22 cellular contexts compared by ENCODE assay signal in genomic region chr1:104018922-104019674, GRCh38.
DNase-seq lines count a peak whose midpoint lies in the region; ATAC-seq and TF ChIP-seq lines count a peak whose summit lies in the region.
"Had no signal": no experiment of that assay in that cellular context is flagged by ENCODE, and none has a peak within 500 bp of the region (broad histone marks: within the 10 kb centered on the region; RNA-seq: fewer than 3 reads in every experiment).

No MANE protein-coding gene starts in this region.

- H3K27me3 ChIP-seq in endodermal cell (ENCODE audit: control insufficient read depth, insufficient read depth, low read length, poor library complexity, severe bottlenecking): no peaks in the 10 kb centered on the region
- H3K27me3 ChIP-seq: MG63, Peyer's patch had no signal

- H3K27ac Mint-ChIP-seq in endodermal cell: no peak overlapping the region
- H3K27ac Mint-ChIP-seq in type B pancreatic cell: no peak overlapping the region
- H3K27ac Mint-ChIP-seq in activated CD4-positive, alpha-beta T cell treated with anti-CD3 and anti-CD28 coated beads for 36 hours: no peak overlapping the region

- peak; percentile 51 for TF ChIP-seq CTCF in endodermal cell (conservative IDR thresholded peaks at IDR 0.05)
- peak; percentile 34 for TF ChIP-seq CTCF in type B pancreatic cell (conservative IDR thresholded peaks at IDR 0.05)

- H3K4me3 Mint-ChIP-seq in endodermal cell (no peak overlapping the region), type B pancreatic cell (no peak overlapping the region)
- no peak overlapping the region for H3K4me3 Mint-ChIP-seq in activated CD4-positive, alpha-beta T cell treated with anti-CD3 and anti-CD28 coated beads for 36 hours
- H3K4me3 Mint-ChIP-seq: CD4-positive, CD25-positive, alpha-beta regulatory T cell had no signal

- intact Hi-C loops in activated CD4-positive, alpha-beta T cell treated with anti-CD3 and anti-CD28 coated beads for 36 hours (cut with DNase I, micrococcal nuclease): no loop called here

- no peaks in the 10 kb centered on the region for H3K9me3 ChIP-seq in endodermal cell (ENCODE audit: control insufficient read depth, low read length)
- H3K9me3 ChIP-seq: Caco-2, MG63, Peyer's patch had no signal

- H3K27me3 Mint-ChIP-seq in endodermal cell (ENCODE audit: insufficient read depth) (peaks cover 4% of the 10 kb centered on the region), type B pancreatic cell (no peaks in the 10 kb centered on the region)
- H3K27me3 Mint-ChIP-seq in activated CD4-positive, alpha-beta T cell treated with anti-CD3 and anti-CD28 coated beads for 36 hours: no peaks in the 10 kb centered on the region
- H3K27me3 Mint-ChIP-seq: CD4-positive, CD25-positive, alpha-beta regulatory T cell had no signal

- 80 to 86% methylated on average over 1 of the region's 1 CpG for WGBS in endodermal cell (ENCODE audit: insufficient coverage in 1 of 2, insufficient read length in 1 of 2), 2 experiments

- CTCF ChIA-PET in activated CD4-positive, alpha-beta T cell treated with anti-CD3 and anti-CD28 coated beads for 36 hours (lab: Charles Lee): no interaction called here

- no peaks in the 10 kb centered on the region for H3K4me1 ChIP-seq in endodermal cell (ENCODE audit: control insufficient read depth, insufficient read depth, low read length)
- H3K4me1 ChIP-seq: Caco-2, Peyer's patch had no signal

- no peaks in the 10 kb centered on the region for H3K36me3 ChIP-seq in endodermal cell (ENCODE audit: control insufficient read depth, insufficient read depth, low read length)
- H3K36me3 ChIP-seq: MG63, Peyer's patch had no signal

- ATAC-seq in GM18868 (IDR thresholded peaks at IDR 0.05; ENCODE audit: unreplicated experiment) (peak; percentile 49), HG03520 (IDR thresholded peaks at IDR 0.05; ENCODE audit: unreplicated experiment) (peak; percentile 56), GM21515 (IDR thresholded peaks at IDR 0.05; ENCODE audit: unreplicated experiment) (no peak)
- ATAC-seq in activated CD4-positive, alpha-beta T cell treated with anti-CD3 and anti-CD28 coated beads for 36 hours: no peak
- ATAC-seq: Right ventricle myocardium inferior had no signal

- H3K4me3 ChIP-seq in endodermal cell (ENCODE audit: low read length): no peak overlapping the region
- H3K4me3 ChIP-seq: MG63, Peyer's patch had no signal

- no peaks in the 10 kb centered on the region for H3K9me3 Mint-ChIP-seq in endodermal cell
- H3K9me3 Mint-ChIP-seq in type B pancreatic cell: no peaks in the 10 kb centered on the region
- peaks cover 8% of the 10 kb centered on the region for H3K9me3 Mint-ChIP-seq in activated CD4-positive, alpha-beta T cell treated with anti-CD3 and anti-CD28 coated beads for 36 hours (ENCODE audit: low read depth)

- H3K4me1 Mint-ChIP-seq in endodermal cell (peaks cover 7% of the 10 kb centered on the region), type B pancreatic cell (ENCODE audit: unreplicated experiment) (no peaks in the 10 kb centered on the region)
- H3K4me1 Mint-ChIP-seq in activated CD4-positive, alpha-beta T cell treated with anti-CD3 and anti-CD28 coated beads for 36 hours: no peaks in the 10 kb centered on the region
- H3K4me1 Mint-ChIP-seq: CD4-positive, CD25-positive, alpha-beta regulatory T cell had no signal

- H3K36me3 Mint-ChIP-seq in endodermal cell (ENCODE audit: low read depth) (no peaks in the 10 kb centered on the region), type B pancreatic cell (no peaks in the 10 kb centered on the region)
- no peaks in the 10 kb centered on the region for H3K36me3 Mint-ChIP-seq in activated CD4-positive, alpha-beta T cell treated with anti-CD3 and anti-CD28 coated beads for 36 hours (ENCODE audit: low read depth)
- H3K36me3 Mint-ChIP-seq: CD4-positive, CD25-positive, alpha-beta regulatory T cell had no signal

- DNase-seq in endodermal cell (peak; percentile 63), type B pancreatic cell (ENCODE audit: extremely low spot score, unreplicated experiment) (no peak), NCI-H2081 treated with DMSO at 0.1 percent for 48 hours (lab: John Stamatoyannopoulos, UW) (no peak)
- DNase-seq in activated CD4-positive, alpha-beta T cell treated with anti-CD3 and anti-CD28 coated beads for 36 hours: no peak
- DNase-seq: ACHN; Caco-2; CD4-positive, CD25-positive, alpha-beta regulatory T cell; DMS153; HCEC 1CT; IMR-90; Karpas-422; NCI-H1105; NCI-H1694; NCI-H2107; NCI-H2227 treated with DMSO at 0.1 percent for 48 hours; NCI-H524; Peyer's patch had no signal

- H3K9ac ChIP-seq in endodermal cell (ENCODE audit: extremely low read depth, low read length, poor library complexity, severe bottlenecking): no peak overlapping the region

- no peak overlapping the region for H3K27ac ChIP-seq in endodermal cell (ENCODE audit: low read depth, low read length)
- H3K27ac ChIP-seq: Peyer's patch had no signal

- POLR2A ChIA-PET in activated CD4-positive, alpha-beta T cell treated with anti-CD3 and anti-CD28 coated beads for 36 hours (lab: Charles Lee): no interaction called here

Comparison
In these comparisons a context has a peak if more than half of its experiments do, and no peak if none do; other contexts are left out.
1. ATAC-seq: peak in GM18868 (single experiment) and HG03520 (single experiment); none in GM21515 (single experiment) and activated CD4-positive, alpha-beta T cell treated with anti-CD3 and anti-CD28 coated beads for 36 hours (single experiment).